In the genomic region with DNA sequence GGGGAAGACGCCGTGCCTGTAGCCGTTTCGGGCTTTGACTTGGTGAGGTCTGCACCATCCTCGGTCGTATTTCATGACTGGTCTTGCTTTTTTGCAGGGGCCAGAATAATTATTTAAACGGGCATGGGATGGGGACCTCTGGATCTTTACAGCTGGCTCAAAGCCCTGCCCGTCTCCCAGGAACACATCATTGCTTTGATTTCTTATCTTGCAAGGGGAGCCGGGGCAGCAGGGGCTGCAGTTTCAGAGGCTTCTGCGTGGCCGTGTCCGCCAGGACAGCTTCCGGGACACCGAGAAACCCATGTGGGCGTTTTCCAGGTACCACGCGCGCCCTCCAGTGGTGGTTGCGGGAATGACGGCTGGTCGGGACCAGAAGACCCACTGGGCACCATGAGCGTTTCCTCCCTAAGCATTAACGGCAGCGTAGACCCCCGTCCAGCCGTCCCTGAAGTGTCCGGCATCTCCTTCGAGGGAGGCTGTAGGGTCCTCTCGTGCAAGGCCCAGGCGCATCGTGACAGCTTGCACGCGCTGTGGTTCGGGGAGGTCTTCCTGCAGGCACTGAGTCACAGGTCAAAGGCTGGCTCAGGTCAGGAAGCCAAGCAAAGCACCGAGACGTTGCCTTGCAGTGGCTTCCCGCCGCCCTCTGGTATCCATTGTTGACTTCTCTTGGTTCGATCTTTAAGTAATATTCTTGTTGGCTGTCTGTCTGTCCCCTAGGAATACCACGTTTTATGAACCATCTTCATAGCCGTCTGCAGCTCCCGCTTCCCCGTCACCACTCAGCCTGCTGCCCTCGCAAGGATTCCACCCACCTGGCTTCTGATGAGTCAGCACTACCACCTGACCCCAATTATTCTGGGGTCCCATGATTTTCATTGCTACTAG, we compare ENCODE assay signal across 8 cellular contexts. TPM values are rescaled to one million over a fixed set of nuclear protein-coding genes. Genes with fewer than 3 reads are reported as not detected.
DNase-seq lines count a peak whose midpoint lies in the region; ATAC-seq and TF ChIP-seq lines count a peak whose summit lies in the region.

No MANE protein-coding gene starts in this region.

- H3K4me3 Mint-ChIP-seq in T-cell: peak overlapping the region; percentile 23 to 58 (median 46)
- H3K4me3 Mint-ChIP-seq in activated naive CD8-positive, alpha-beta T cell treated with anti-CD3 and anti-CD28 coated beads, Interleukin-2, amount 50 U/mL, for 24 hours: peak overlapping the region; percentile 45

- H3K4me1 Mint-ChIP-seq in T-cell: peaks cover 11% of the 10 kb centered on the region in 3 donors
- H3K4me1 Mint-ChIP-seq in activated naive CD8-positive, alpha-beta T cell treated with anti-CD3 and anti-CD28 coated beads, Interleukin-2, amount 50 U/mL, for 24 hours: peaks cover 14% of the 10 kb centered on the region

- no peaks in the 10 kb centered on the region for H3K36me3 ChIP-seq in right atrium auricular region

- H3K9me3 Mint-ChIP-seq in T-cell: no peaks in the 10 kb centered on the region
- H3K9me3 Mint-ChIP-seq in activated naive CD8-positive, alpha-beta T cell treated with anti-CD3 and anti-CD28 coated beads, Interleukin-2, amount 50 U/mL, for 24 hours: peaks cover 3% of the 10 kb centered on the region

- H3K27me3 Mint-ChIP-seq in T-cell: peaks cover 23 to 24% of the 10 kb centered on the region in 2 donors
- peaks cover 15% of the 10 kb centered on the region for H3K27me3 Mint-ChIP-seq in activated naive CD8-positive, alpha-beta T cell treated with anti-CD3 and anti-CD28 coated beads, Interleukin-2, amount 50 U/mL, for 24 hours

- ATAC-seq in GM19351 (IDR thresholded peaks at IDR 0.05; ENCODE audit: unreplicated experiment) (peak; percentile 72), T-cell (replicated peaks in 1 of 4) (peak; percentile 56 to 71 (median 68)), GM18868 (IDR thresholded peaks at IDR 0.05; ENCODE audit: unreplicated experiment) (no peak)
- peak; percentile 70 for ATAC-seq in activated naive CD8-positive, alpha-beta T cell treated with anti-CD3 and anti-CD28 coated beads, Interleukin-2, amount 50 U/mL, for 24 hours

- H3K27ac Mint-ChIP-seq in T-cell: no peak overlapping the region
- peak overlapping the region; percentile 78 for H3K27ac Mint-ChIP-seq in activated naive CD8-positive, alpha-beta T cell treated with anti-CD3 and anti-CD28 coated beads, Interleukin-2, amount 50 U/mL, for 24 hours

- H3K27ac ChIP-seq in right atrium auricular region: no peak overlapping the region

- H3K36me3 Mint-ChIP-seq in T-cell: no peaks in the 10 kb centered on the region
- H3K36me3 Mint-ChIP-seq in activated naive CD8-positive, alpha-beta T cell treated with anti-CD3 and anti-CD28 coated beads, Interleukin-2, amount 50 U/mL, for 24 hours (ENCODE audit: low read depth): no peaks in the 10 kb centered on the region

- peak; percentile 63 for TF ChIP-seq POLR2A in NB4 (IDR thresholded peaks at IDR 0.05; ENCODE audit: extremely low read depth, insufficient read length)

- POLR2A ChIA-PET in T-cell (lab: Charles Lee): no interaction called here

- no peaks in the 10 kb centered on the region for H3K27me3 ChIP-seq in right atrium auricular region

- H3K4me1 ChIP-seq in right atrium auricular region: peaks cover 0 to 11% of the 10 kb centered on the region in 2 donors

- H3K4me3 ChIP-seq in NB4 (ENCODE audit: low read depth, low read length) (peak overlapping the region; percentile 38), right atrium auricular region (peak overlapping the region in 1 of 2 donors; percentile 33), retinal pigment epithelial cell (ENCODE audit: low read length) (peak overlapping the region; percentile 18)

- TF ChIP-seq CTCF in NB4 (IDR thresholded peaks at IDR 0.05; ENCODE audit: low read depth, low read length) (peak; percentile 97), right atrium auricular region (IDR thresholded peaks at IDR 0.05) (peak; percentile 77 to 95), retinal pigment epithelial cell (conservative IDR thresholded peaks at IDR 0.05; ENCODE audit: low read depth, low read length) (peak; percentile 94)

- peak; percentile 32 to 49 for DNase-seq in AML-193 (lab: John Stamatoyannopoulos, UW)
- DNase-seq in NB4 (ENCODE audit: low read depth): peak; percentile 92
- DNase-seq in T-cell: peak; percentile 15 to 80 (median 64)
- peak; percentile 93 for DNase-seq in activated naive CD8-positive, alpha-beta T cell treated with anti-CD3 and anti-CD28 coated beads, Interleukin-2, amount 50 U/mL, for 24 hours
- DNase-seq in right atrium auricular region (ENCODE audit: low spot score): peak; percentile 87
- DNase-seq in retinal pigment epithelial cell (ENCODE audit: low read depth): no peak

- CTCF ChIA-PET in T-cell (lab: Charles Lee): interaction anchor here (0.8 to 2.0 kb wide), 4 partner anchors 10 to 1534 kb away, joined by 3 to 5 read pairs (median 4); a partner anchor contains a TSS

- H3K9me3 ChIP-seq in right atrium auricular region: no peaks in the 10 kb centered on the region

RNA-seq across cellular contexts. Expression of gene ZFAND2A, which starts 16.2 kb away (rescaled TPM):
- 10 to 100 TPM; 26.6 to 77.3 (median 30.1) TPM for total RNA-seq in T-cell
- 10 to 100 TPM; 10.2 to 16.2 TPM for total RNA-seq in right atrium auricular region

RNA-seq across cellular contexts. Expression of gene UNCX, which starts 56.5 kb away (rescaled TPM):
- not detected for total RNA-seq in T-cell
- total RNA-seq in right atrium auricular region: not detected
